18 cellular contexts compared by ENCODE assay signal in the genomic region with DNA sequence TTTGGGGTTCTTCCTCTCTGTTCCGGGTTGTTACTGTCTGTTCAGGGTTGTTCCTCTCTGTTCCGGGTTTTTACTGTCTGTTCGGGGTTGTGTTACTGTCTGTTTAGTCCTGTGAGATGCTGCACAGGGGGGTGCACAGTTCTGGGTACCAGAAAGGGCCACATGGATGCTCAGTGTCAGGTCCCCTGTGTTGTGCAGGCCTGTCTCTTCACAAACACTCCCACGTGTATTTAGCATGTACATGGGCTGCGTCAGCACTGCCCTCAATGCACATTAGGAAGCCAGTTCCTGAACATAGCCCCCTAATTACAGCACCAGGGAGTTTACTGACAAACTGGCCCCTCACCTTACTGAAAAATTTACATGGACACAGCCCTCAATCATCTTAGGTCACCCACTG.
"Had no signal": no experiment of that assay in that cellular context is flagged by ENCODE, and none has a peak within 500 bp of the region (broad histone marks: within the 10 kb centered on the region; RNA-seq: fewer than 3 reads in every experiment).

No MANE protein-coding gene starts in this region.

- H3K4me3 Mint-ChIP-seq: activated CD4-positive, alpha-beta T cell treated with anti-CD3 and anti-CD28 coated beads, Interleukin-2, amount 10 ng/mL, durations not matched to agents 7 days and 5 days; activated naive CD8-positive, alpha-beta T cell treated with anti-CD3 and anti-CD28 coated beads for 36 hours; central memory CD8-positive, alpha-beta T cell; immature natural killer cell; T-cell; T-helper 2 cell treated with Interferon-gamma antibody and Interleukin-4, amounts not matched to agents 5 μg/mL and 100 μg/mL, for 36 hours had no signal

- H3K27me3 ChIP-seq: foreskin keratinocyte, testis, vagina had no signal

- H3K27ac Mint-ChIP-seq: activated CD4-positive, alpha-beta T cell treated with anti-CD3 and anti-CD28 coated beads, Interleukin-2, amount 10 ng/mL, durations not matched to agents 7 days and 5 days; activated naive CD8-positive, alpha-beta T cell treated with anti-CD3 and anti-CD28 coated beads for 36 hours; immature natural killer cell; progenitor cell of endocrine pancreas; T-cell; T-helper 2 cell treated with Interferon-gamma antibody and Interleukin-4, amounts not matched to agents 5 μg/mL and 100 μg/mL, for 36 hours had no signal

- H3K9me3 Mint-ChIP-seq: central memory CD8-positive, alpha-beta T cell; T-cell had no signal

- H3K36me3 Mint-ChIP-seq: immature natural killer cell, T-cell had no signal

- H3K4me1 Mint-ChIP-seq: activated CD4-positive, alpha-beta T cell treated with anti-CD3 and anti-CD28 coated beads, Interleukin-2, amount 10 ng/mL, durations not matched to agents 7 days and 5 days; central memory CD8-positive, alpha-beta T cell; T-cell had no signal

- H3K36me3 ChIP-seq: vagina had no signal

- ATAC-seq: activated CD4-positive, CD25-positive, alpha-beta regulatory T cell treated with anti-CD3 and anti-CD28 coated beads, Interleukin-2, amount 50 U/mL, for 24 hours; foreskin keratinocyte; T-cell had no signal

- H3K9me3 ChIP-seq: testis, vagina had no signal

- H3K27ac ChIP-seq: foreskin keratinocyte, testis, VCaP had no signal

- H3K4me1 ChIP-seq: foreskin keratinocyte had no signal

- H3K4me3 ChIP-seq: testis, vagina had no signal

- DNase-seq: activated CD4-positive, alpha-beta T cell treated with anti-CD3 and anti-CD28 coated beads, Interleukin-2, amount 10 ng/mL, durations not matched to agents 7 days and 5 days; activated naive CD8-positive, alpha-beta T cell treated with anti-CD3 and anti-CD28 coated beads for 36 hours; activated T-cell treated with anti-CD3 and anti-CD28 coated beads for 4 hours; foreskin keratinocyte; immature natural killer cell; nucleus accumbens; retina; stimulated activated CD4-positive, alpha-beta T cell treated with anti-CD3 and anti-CD28 coated beads, Interleukin-4, amount 100 ng/mL, for 1 hour; stimulated activated naive CD4-positive, alpha-beta T cell; trophoblast cell had no signal
